1 cellular context compared by ENCODE assay signal in genomic region chr14:91128699-91129098, GRCh38.
A peak's percentile ranks its signal among the peaks of the same experiment; 100 is the strongest.
TF ChIP-seq lines count a peak whose summit lies in the region.

No MANE protein-coding gene starts in this region.

TF ChIP-seq in GM12878, 131 proteins besides CTCF, POLR2A, EP300 and RAD21:
- TF ChIP-seq BHLHE40 (IDR thresholded peaks at IDR 0.05; ENCODE audit: borderline replicate concordance in 1 of 2, low read depth in 2 of 2, low read length in 1 of 2) (no peak), RAD51 (IDR thresholded peaks at IDR 0.05) (peak; percentile 45; the same call in 1 of the 2 replicates), BCL11A (IDR thresholded peaks at IDR 0.05; ENCODE audit: low read depth, low read length) (no peak), RELB (IDR thresholded peaks at IDR 0.05; ENCODE audit: low read depth) (peak; percentile 35; the same call in 1 of the 2 replicates), WRNIP1 (IDR thresholded peaks at IDR 0.05; ENCODE audit: borderline replicate concordance, low read depth, low read length) (no peak), EGR1 (IDR thresholded peaks at IDR 0.05; ENCODE audit: borderline replicate concordance in 1 of 2, low read depth in 2 of 2, low read length in 2 of 2) (no peak), PKNOX1 (IDR thresholded peaks at IDR 0.05) (peak; percentile 88), STAT1 (conservative IDR thresholded peaks at IDR 0.05) (no peak), TARDBP (IDR thresholded peaks at IDR 0.05; ENCODE audit: borderline replicate concordance) (no peak), POLR2AphosphoS5 (IDR thresholded peaks at IDR 0.05; ENCODE audit: low read length) (no peak), SRF (IDR thresholded peaks at IDR 0.05; ENCODE audit: low read depth in 2 of 2, low read length in 2 of 2) (no peak), MTA3 (IDR thresholded peaks at IDR 0.05; ENCODE audit: borderline replicate concordance, low read length) (no peak), GABPA (IDR thresholded peaks at IDR 0.05; ENCODE audit: low read depth) (no peak), LARP7 (IDR thresholded peaks at IDR 0.05) (no peak), ZNF592 (IDR thresholded peaks at IDR 0.05) (no peak), PBX3 (IDR thresholded peaks at IDR 0.05; ENCODE audit: insufficient replicate concordance, low read depth, low read length) (peak; percentile 63), MYC (IDR thresholded peaks at IDR 0.05; ENCODE audit: insufficient read depth, insufficient read length, insufficient replicate concordance, low read length, severe bottlenecking) (no peak)
TF ChIP-seq in GM12878: peak in this region for 4.
